In the genomic region with DNA sequence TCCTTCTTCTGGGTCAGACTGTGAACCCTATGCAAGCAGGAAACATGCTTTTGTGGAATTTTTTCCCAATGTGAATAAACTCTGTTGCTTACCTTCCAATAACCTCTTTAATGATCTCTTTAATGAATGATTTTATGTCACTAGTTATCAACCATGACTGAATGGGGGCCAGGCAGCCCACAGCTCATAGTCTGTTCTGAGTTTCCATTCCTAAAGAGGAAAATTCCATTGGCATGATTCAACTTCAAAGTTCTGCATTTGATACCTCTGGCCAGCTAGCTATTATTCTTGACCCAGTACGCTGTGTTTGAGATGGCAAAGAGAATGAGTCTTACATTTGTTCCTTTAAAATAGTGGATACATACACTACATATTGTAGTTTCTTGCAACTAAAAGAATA, we compare ENCODE assay signal across 28 cellular contexts.
"Had no signal": no experiment of that assay in that cellular context is flagged by ENCODE, and none has a peak within 500 bp of the region (broad histone marks: within the 10 kb centered on the region; RNA-seq: fewer than 3 reads in every experiment).

No MANE protein-coding gene starts in this region.

- H3K9ac ChIP-seq: parathyroid adenoma had no signal

- H3K36me3 Mint-ChIP-seq: memory B cell; mesothelial cell of epicardium; naive B cell; natural killer cell treated with Interleukin-12 subunit alpha and Interleukin-12 subunit beta and Interleukin-15 and Interleukin-18, amount 100 ng/mL, for 72 hours had no signal

- H3K27me3 ChIP-seq: esophagus squamous epithelium, suprapubic skin, transverse colon, upper lobe of right lung, uterus had no signal

- H3K9me3 ChIP-seq: esophagus squamous epithelium, mucosa of descending colon, prostate gland, suprapubic skin, transverse colon, upper lobe of right lung, uterus had no signal

- H3K4me3 Mint-ChIP-seq: effector memory CD8-positive, alpha-beta T cell; memory B cell; mesothelial cell of epicardium; naive B cell; natural killer cell treated with Interleukin-12 subunit alpha and Interleukin-12 subunit beta and Interleukin-15 and Interleukin-18, amount 100 ng/mL, for 72 hours; neural crest cell; stimulated activated naive CD8-positive, alpha-beta T cell treated with anti-CD3 and anti-CD28 coated beads, Interleukin-15, amount 100 ng/mL, for 72 hours had no signal

- H3K4me1 ChIP-seq: esophagus squamous epithelium, parathyroid adenoma, prostate gland, suprapubic skin, transverse colon, upper lobe of right lung, uterus had no signal

- H3K36me3 ChIP-seq: esophagus squamous epithelium, prostate gland, suprapubic skin, transverse colon, upper lobe of right lung, uterus had no signal

- DNase-seq: cortex of kidney; effector memory CD8-positive, alpha-beta T cell; erythroblast; esophagus squamous epithelium; foreskin melanocyte; glutamatergic neuron; kidney; mucosa of descending colon; naive B cell; right cardiac atrium; small intestine; stimulated activated CD4-positive, alpha-beta T cell treated with anti-CD3 and anti-CD28 coated beads, Interleukin-1b, Interleukin-23, amount 100 ng/mL, for 48 hours; stimulated activated CD4-positive, alpha-beta T cell treated with anti-CD3 and anti-CD28 coated beads, Interleukin-4, amount 100 ng/mL, for 1 hour; stimulated activated CD8-positive, alpha-beta memory T cell treated with anti-CD3 and anti-CD28 coated beads, Interleukin-4, amount 100 ng/mL, for 48 hours; stimulated activated naive CD4-positive, alpha-beta T cell; stimulated activated naive CD8-positive, alpha-beta T cell treated with anti-CD3 and anti-CD28 coated beads, Interleukin-15, amount 100 ng/mL, for 72 hours; transverse colon; upper lobe of right lung; uterus had no signal

- H3K4me1 Mint-ChIP-seq: memory B cell; naive B cell; neural crest cell; stimulated activated naive CD8-positive, alpha-beta T cell treated with anti-CD3 and anti-CD28 coated beads, Interleukin-15, amount 100 ng/mL, for 72 hours had no signal

- ATAC-seq: effector memory CD8-positive, alpha-beta T cell; left lobe of liver; mucosa of descending colon; natural killer cell treated with Interleukin-12 subunit alpha and Interleukin-12 subunit beta and Interleukin-15 and Interleukin-18, amount 100 ng/mL, for 72 hours; right cardiac atrium; stimulated activated naive CD8-positive, alpha-beta T cell treated with anti-CD3 and anti-CD28 coated beads, Interleukin-15, amount 100 ng/mL, for 72 hours; upper lobe of right lung had no signal

- H3K4me3 ChIP-seq: esophagus squamous epithelium, lung, mucosa of descending colon, prostate gland, suprapubic skin, transverse colon, upper lobe of right lung, uterus had no signal

- H2AFZ ChIP-seq: parathyroid adenoma had no signal

- H3K27ac ChIP-seq: esophagus squamous epithelium, parathyroid adenoma, prostate gland, suprapubic skin, transverse colon, upper lobe of right lung, uterus had no signal

- H3K27ac Mint-ChIP-seq: effector memory CD8-positive, alpha-beta T cell; memory B cell; mesothelial cell of epicardium; naive B cell; natural killer cell treated with Interleukin-12 subunit alpha and Interleukin-12 subunit beta and Interleukin-15 and Interleukin-18, amount 100 ng/mL, for 72 hours; stimulated activated naive CD8-positive, alpha-beta T cell treated with anti-CD3 and anti-CD28 coated beads, Interleukin-15, amount 100 ng/mL, for 72 hours had no signal

- H3K9me3 Mint-ChIP-seq: memory B cell; natural killer cell treated with Interleukin-12 subunit alpha and Interleukin-12 subunit beta and Interleukin-15 and Interleukin-18, amount 100 ng/mL, for 72 hours; neural crest cell; stimulated activated naive CD8-positive, alpha-beta T cell treated with anti-CD3 and anti-CD28 coated beads, Interleukin-15, amount 100 ng/mL, for 72 hours had no signal

- H3K27me3 Mint-ChIP-seq: effector memory CD8-positive, alpha-beta T cell; natural killer cell treated with Interleukin-12 subunit alpha and Interleukin-12 subunit beta and Interleukin-15 and Interleukin-18, amount 100 ng/mL, for 72 hours had no signal

- H3K79me2 ChIP-seq: parathyroid adenoma had no signal
